12 cellular contexts compared by ENCODE assay signal in the genomic region with DNA sequence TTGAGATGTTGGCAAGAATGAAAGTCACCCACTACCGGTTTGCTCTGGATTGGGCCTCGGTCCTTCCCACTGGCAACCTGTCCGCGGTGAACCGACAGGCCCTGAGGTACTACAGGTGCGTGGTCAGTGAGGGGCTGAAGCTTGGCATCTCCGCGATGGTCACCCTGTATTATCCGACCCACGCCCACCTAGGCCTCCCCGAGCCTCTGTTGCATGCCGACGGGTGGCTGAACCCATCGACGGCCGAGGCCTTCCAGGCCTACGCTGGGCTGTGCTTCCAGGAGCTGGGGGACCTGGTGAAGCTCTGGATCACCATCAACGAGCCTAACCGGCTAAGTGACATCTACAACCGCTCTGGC. TPM values are rescaled to one million over a fixed set of nuclear protein-coding genes. Genes with fewer than 3 reads are reported as not detected.
DNase-seq lines count a peak whose midpoint lies in the region; ATAC-seq, FAIRE-seq and TF ChIP-seq lines count a peak whose summit lies in the region.
"Had no signal": no experiment of that assay in that cellular context is flagged by ENCODE, and none has a peak within 500 bp of the region (broad histone marks: within the 10 kb centered on the region; RNA-seq: fewer than 3 reads in every experiment).

No MANE protein-coding gene starts in this region.

- dilution Hi-C loops in IMR-90 (cut with HindIII; ENCODE audit: low sequenced_read_pairs, unreplicated experiment): no loop called here

- H2BK20ac ChIP-seq in IMR-90 (ENCODE audit: low read depth, low read length): no peak overlapping the region

- H2BK5ac ChIP-seq in IMR-90 (ENCODE audit: low read depth, low read length, poor library complexity, severe bottlenecking): no peak overlapping the region

- H3K9me1 ChIP-seq in IMR-90 (ENCODE audit: insufficient read depth, low read length): no peaks in the 10 kb centered on the region

- CTCF ChIA-PET in IMR-90 (lab: Yijun Ruan, JAX): no interaction called here

- H4K8ac ChIP-seq in IMR-90 (ENCODE audit: low read depth in 2 of 2, low read length in 2 of 2): no peak overlapping the region

- TF ChIP-seq RAD21 in IMR-90 (IDR thresholded peaks at IDR 0.05; ENCODE audit: low read length): no peak

- TF ChIP-seq CTCF in IMR-90 (conservative IDR thresholded peaks at IDR 0.05; ENCODE audit: low read depth, low read length): no peak
- TF ChIP-seq CTCF in choroid plexus epithelial cell (conservative IDR thresholded peaks at IDR 0.05; ENCODE audit: low read depth, low read length): no peak
- TF ChIP-seq CTCF in left lung (IDR thresholded peaks at IDR 0.05): no peak
- TF ChIP-seq CTCF in body of pancreas (IDR thresholded peaks at IDR 0.05): no peak

- no peaks in the 10 kb centered on the region; the same call in 1 of the 2 replicates for H3K27me3 ChIP-seq in IMR-90 (ENCODE audit: control insufficient read depth, insufficient read depth, low read length)
- H3K27me3 ChIP-seq in left lung: no peaks in the 10 kb centered on the region
- no peaks in the 10 kb centered on the region for H3K27me3 ChIP-seq in subcutaneous abdominal adipose tissue (ENCODE audit: control insufficient read depth in 5 of 5, insufficient read depth in 4 of 5, low read length in 5 of 5)
- H3K27me3 ChIP-seq in body of pancreas: no peaks in the 10 kb centered on the region

- TF ChIP-seq POLR2A in IMR-90 (IDR thresholded peaks at IDR 0.05; ENCODE audit: low read depth, low read length) (no peak), GM12892 (IDR thresholded peaks at IDR 0.05; ENCODE audit: low read depth, low read length) (no peak), body of pancreas (IDR thresholded peaks at IDR 0.05) (no peak)

- no peak overlapping the region for H3K4ac ChIP-seq in IMR-90 (ENCODE audit: low read depth, low read length)

- ATAC-seq in IMR-90 (ENCODE audit: low read depth) (no peak; the same call in 1 of the 2 replicates), left lung (no peak), body of pancreas (no peak)
- ATAC-seq in activated naive CD4-positive, alpha-beta T cell treated with anti-CD3 and anti-CD28 coated beads, Interleukin-2, amount 50 U/mL, for 72 hours: no peak

- H3K79me1 ChIP-seq in IMR-90 (ENCODE audit: low read depth in 1 of 2, low read length in 2 of 2): peaks cover 0 to 3% of the 10 kb centered on the region in 2 experiments; a peak in 1 of 4 replicates

- no peak overlapping the region for H2BK120ac ChIP-seq in IMR-90 (ENCODE audit: low read depth, low read length)

- POLR2A ChIA-PET in IMR-90 (lab: Charles Lee; ENCODE audit: unreplicated experiment): no interaction called here

- H3K36me3 ChIP-seq in IMR-90 (ENCODE audit: control insufficient read depth, insufficient read depth, low read length) (peaks cover 9% of the 10 kb centered on the region), left lung (peaks cover 0 to 26% of the 10 kb centered on the region in 2 donors), subcutaneous abdominal adipose tissue (ENCODE audit: control insufficient read depth in 5 of 5, insufficient read depth in 5 of 5, low read length in 5 of 5) (peaks cover under 1 to 13% (median 4%) of the 10 kb centered on the region in 5 donors), body of pancreas (replicated peaks in 1 of 2; ENCODE audit: insufficient read depth in 1 of 2, low read depth in 2 of 2) (no peaks in the 10 kb centered on the region)

- intact Hi-C loops in IMR-90 (cut with micrococcal nuclease) (loop anchor here (10.0 kb wide), 1 partner anchor 692 kb away; no protein-coding TSS in a partner anchor), left lung (cut with DNase I) (no loop called here), body of pancreas (cut with DNase I) (no loop called here)

- H3K27ac ChIP-seq in IMR-90 (ENCODE audit: insufficient read depth, low read length) (no peak overlapping the region), left lung (peak overlapping the region; percentile 34 to 51), subcutaneous abdominal adipose tissue (ENCODE audit: low read depth, low read length) (peak overlapping the region; percentile 96), body of pancreas (peak overlapping the region in 2 of 4 donors; percentile 27 to 52)

- H2BK15ac ChIP-seq in IMR-90 (ENCODE audit: low read depth, low read length): no peak overlapping the region

- no peaks in the 10 kb centered on the region for H3K9me3 ChIP-seq in IMR-90 (ENCODE audit: control insufficient read depth, insufficient read depth, low read length)
- H3K9me3 ChIP-seq in left lung: no peaks in the 10 kb centered on the region
- no peaks in the 10 kb centered on the region for H3K9me3 ChIP-seq in subcutaneous abdominal adipose tissue (ENCODE audit: control insufficient read depth in 5 of 5, low read length in 5 of 5)
- no peaks in the 10 kb centered on the region for H3K9me3 ChIP-seq in body of pancreas

- H4K91ac ChIP-seq in IMR-90 (ENCODE audit: insufficient read depth, low read depth, low read length): no peak overlapping the region

- H3K27ac Mint-ChIP-seq in activated naive CD4-positive, alpha-beta T cell treated with anti-CD3 and anti-CD28 coated beads, Interleukin-2, amount 50 U/mL, for 72 hours: peak overlapping the region in 1 of 2 donors; percentile 35
- H3K27ac Mint-ChIP-seq: activated T-helper 2 cell treated with anti-CD3 and anti-CD28 coated beads, Interferon-gamma antibody, Interleukin-2, Interleukin-4, amounts not matched to agents 10 μg/mL and 5 μg/mL and 100 μg/mL, durations not matched to agents 14 hours and 24 hours and 36 hours had no signal

- no peak overlapping the region for H3K4me2 ChIP-seq in IMR-90 (ENCODE audit: low read depth, low read length)

- FAIRE-seq in GM12892 (lab: Jason Lieb, UNC): no peak

- H3K9me3 Mint-ChIP-seq in activated naive CD4-positive, alpha-beta T cell treated with anti-CD3 and anti-CD28 coated beads, Interleukin-2, amount 50 U/mL, for 72 hours: no peaks in the 10 kb centered on the region
- H3K9me3 Mint-ChIP-seq: activated T-helper 2 cell treated with anti-CD3 and anti-CD28 coated beads, Interferon-gamma antibody, Interleukin-2, Interleukin-4, amounts not matched to agents 10 μg/mL and 5 μg/mL and 100 μg/mL, durations not matched to agents 14 hours and 24 hours and 36 hours had no signal

- no peak overlapping the region for H3K14ac ChIP-seq in IMR-90 (replicated peaks; ENCODE audit: low read depth, low read length)

- H3K9ac ChIP-seq in IMR-90 (ENCODE audit: low read depth, low read length): no peak overlapping the region
- peak overlapping the region in 2 of 5 donors; percentile 53 to 73 for H3K9ac ChIP-seq in subcutaneous abdominal adipose tissue (ENCODE audit: low read length in 5 of 5)

- no peak overlapping the region for H2AK5ac ChIP-seq in IMR-90 (ENCODE audit: low read depth, low read length)

- H2AK9ac ChIP-seq in IMR-90 (replicated peaks; ENCODE audit: low read depth, low read length, poor library complexity): no peak overlapping the region

- H2AFZ ChIP-seq in IMR-90 (replicated peaks; ENCODE audit: low read length, poor library complexity): peak overlapping the region; percentile 82

- H3K4me1 ChIP-seq in IMR-90 (ENCODE audit: control insufficient read depth, insufficient read depth, low read length) (peaks cover 4% of the 10 kb centered on the region; the same call in 1 of the 2 replicates), left lung (peaks cover 6 to 9% of the 10 kb centered on the region in 2 donors), subcutaneous abdominal adipose tissue (ENCODE audit: control insufficient read depth in 5 of 5, insufficient read depth in 5 of 5, low read length in 5 of 5) (peaks cover 0 to 55% (median 31%) of the 10 kb centered on the region in 5 donors), body of pancreas (peaks cover 16% of the 10 kb centered on the region)

- H3K4me3 ChIP-seq in IMR-90 (ENCODE audit: insufficient read depth, low read depth, low read length) (no peak overlapping the region), choroid plexus epithelial cell (ENCODE audit: low read depth, low read length) (peak overlapping the region; percentile 53), left lung (peak overlapping the region; percentile 39 to 41), subcutaneous abdominal adipose tissue (ENCODE audit: low read depth in 1 of 5, low read length in 5 of 5) (peak overlapping the region in 4 of 5 donors; percentile 56 to 66 (median 62)), body of pancreas (no peak overlapping the region)
- H3K4me3 ChIP-seq: lung had no signal

- no peak overlapping the region for H3K56ac ChIP-seq in IMR-90 (ENCODE audit: extremely low read depth, insufficient read depth, low read length)

- no TSS peak for BruUV-seq in IMR-90 (replicated peaks; lab: Mats Ljungman, UMichigan)

- WGBS in IMR-90 (ENCODE audit: extremely low coverage in 2 of 2, insufficient read length in 1 of 2), 2 experiments: 75% methylated on average over 15 of the region's 20 CpGs; no CpG with 5 or more reads in 1 of the 2 experiments
- 92% methylated on average over 20 of the region's 20 CpGs; no CpG with 5 or more reads in 1 of the 2 donors for WGBS in body of pancreas, 2 donors

- in situ Hi-C loops in IMR-90 (cut with MboI; ENCODE audit: low sequenced_read_pairs): no loop called here

- DNase-seq in IMR-90 (no peak), choroid plexus epithelial cell (ENCODE audit: low read depth) (no peak), left lung (no peak), GM12892 (ENCODE audit: insufficient read length) (no peak), body of pancreas (no peak), 8988T (no peak)
- DNase-seq in activated naive CD4-positive, alpha-beta T cell treated with anti-CD3 and anti-CD28 coated beads, Interleukin-2, amount 50 U/mL, for 72 hours (ENCODE audit: low spot score in 2 of 2): no peak
- DNase-seq: NCI-H1930 had no signal

- H4K20me1 ChIP-seq in IMR-90 (ENCODE audit: insufficient read depth, low read length): peaks cover 9% of the 10 kb centered on the region; the same call in 1 of the 2 replicates

- no peaks in the 10 kb centered on the region for H3K36me3 Mint-ChIP-seq in activated naive CD4-positive, alpha-beta T cell treated with anti-CD3 and anti-CD28 coated beads, Interleukin-2, amount 50 U/mL, for 72 hours

- no peak overlapping the region for H4K5ac ChIP-seq in IMR-90 (ENCODE audit: low read depth, low read length)

- no peak overlapping the region for H3K23ac ChIP-seq in IMR-90 (ENCODE audit: low read depth, low read length)

- H3K18ac ChIP-seq in IMR-90 (ENCODE audit: low read depth, low read length): no peak overlapping the region

RNA-seq across cellular contexts. Expression of gene RPL9, which starts 12.3 kb away (rescaled TPM):
- 1,905 and 3,011 TPM in 2 replicates for total RNA-seq in IMR-90 (2012; rRNA removed)
- polyA plus RNA-seq in IMR-90 (2012; rRNA removed): 1,087 and 1,627 TPM in 2 replicates
- polyA plus RNA-seq in IMR-90 (2012; cell fraction: cytosol; rRNA removed): 556 and 768 TPM in 2 replicates
- 108 and 738 TPM in 2 replicates for polyA plus RNA-seq in IMR-90 (2012; cell fraction: nucleus; rRNA removed; ENCODE audit: low replicate concordance)
- 1,000 to 10,000 TPM in 1 of 2 donors, 100 to 1,000 TPM in 1; 974 to 1,439 TPM for total RNA-seq in left lung
- total RNA-seq in activated naive CD4-positive, alpha-beta T cell treated with anti-CD3 and anti-CD28 coated beads, Interleukin-2, amount 50 U/mL, for 72 hours: 1,000 to 10,000 TPM; 1,913 to 2,275 TPM
- polyA plus RNA-seq in GM12892 (2012; ENCODE audit: missing spikeins): 7,151 TPM
- total RNA-seq in body of pancreas: 1,000 to 10,000 TPM in 1 of 2 donors, 100 to 1,000 TPM in 1; 811 to 1,738 TPM

RNA-seq across cellular contexts. Expression of gene LIAS, which starts 12.4 kb away (rescaled TPM):
- total RNA-seq in IMR-90 (2012; rRNA removed) (3.2 and 6.7 TPM in 2 replicates), left lung (10 to 100 TPM in 1 of 2 donors, 1 to 10 TPM in 1; 9.6 to 11.0 TPM), body of pancreas (10 to 100 TPM in 1 of 2 donors, 1 to 10 TPM in 1; 4.9 to 15.3 TPM)
- polyA plus RNA-seq in IMR-90 (2012; rRNA removed): 7.0 and 7.8 TPM in 2 replicates
- 1.1 and 1.9 TPM in 2 replicates for polyA plus RNA-seq in IMR-90 (2012; cell fraction: cytosol; rRNA removed)
- polyA plus RNA-seq in IMR-90 (2012; cell fraction: nucleus; rRNA removed; ENCODE audit: low replicate concordance): 1.0 and 6.5 TPM in 2 replicates
- total RNA-seq in activated naive CD4-positive, alpha-beta T cell treated with anti-CD3 and anti-CD28 coated beads, Interleukin-2, amount 50 U/mL, for 72 hours: 10 to 100 TPM; 23.2 to 40.2 TPM
- polyA plus RNA-seq in GM12892 (2012; ENCODE audit: missing spikeins): 27.1 TPM

RNA-seq across cellular contexts. Expression of gene KLB, which starts 39.7 kb away (rescaled TPM):
- total RNA-seq in IMR-90 (2012; rRNA removed) (not detected in 2 replicates), left lung (1 to 10 TPM in 1 of 2 donors, under 1 TPM in 1; 0.34 to 2.2 TPM), body of pancreas (1 to 10 TPM; 2.1 to 3.6 TPM)
- polyA plus RNA-seq in IMR-90 (2012; rRNA removed): not detected in 2 replicates
- polyA plus RNA-seq in IMR-90 (2012; cell fraction: cytosol; rRNA removed): not detected in 2 replicates
- not detected in 2 replicates for polyA plus RNA-seq in IMR-90 (2012; cell fraction: nucleus; rRNA removed; ENCODE audit: low replicate concordance)
- not detected for total RNA-seq in activated naive CD4-positive, alpha-beta T cell treated with anti-CD3 and anti-CD28 coated beads, Interleukin-2, amount 50 U/mL, for 72 hours
- polyA plus RNA-seq in GM12892 (2012; ENCODE audit: missing spikeins): 0.15 TPM
- total RNA-seq: activated T-helper 2 cell treated with anti-CD3 and anti-CD28 coated beads, Interferon-gamma antibody, Interleukin-2, Interleukin-4, amounts not matched to agents 10 μg/mL and 5 μg/mL and 100 μg/mL, durations not matched to agents 14 hours and 24 hours and 36 hours; G401 had no signal

Comparison
In these comparisons a context has a peak if more than half of its experiments do, and no peak if none do; other contexts are left out.
1. H3K4me3 ChIP-seq: peak in choroid plexus epithelial cell (single experiment), left lung (2 of 2) and subcutaneous abdominal adipose tissue (4 of 5); none in IMR-90 (single experiment) and body of pancreas (0 of 2).